8 cellular contexts compared by ENCODE assay signal in the genomic region with DNA sequence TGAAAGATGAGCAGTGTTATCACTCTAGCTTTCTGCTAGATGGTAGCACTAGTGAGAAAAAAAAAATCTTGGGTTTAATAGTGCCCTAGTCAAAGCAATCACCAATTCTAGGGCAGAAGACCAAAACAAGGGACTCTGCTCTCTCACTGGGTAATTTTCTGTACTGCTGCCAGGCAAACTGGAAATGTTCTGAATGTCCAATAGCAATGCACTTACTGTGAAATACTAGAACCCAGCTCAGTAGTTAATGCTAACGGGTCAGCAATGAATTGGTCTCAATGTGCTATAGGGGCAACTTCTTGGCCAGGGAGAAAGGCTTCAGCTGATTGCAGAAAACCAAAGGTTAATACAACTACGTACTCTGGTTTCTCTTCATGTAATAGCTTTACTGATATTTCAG. TPM values are rescaled to one million over a fixed set of nuclear protein-coding genes. Genes with fewer than 3 reads are reported as not detected.
A peak's percentile ranks its signal among the peaks of the same experiment; 100 is the strongest.
DNase-seq lines count a peak whose midpoint lies in the region; ATAC-seq and TF ChIP-seq lines count a peak whose summit lies in the region.

No MANE protein-coding gene starts in this region.

- peak overlapping the region; percentile 85 for H3K27ac Mint-ChIP-seq in CD8-positive, alpha-beta T cell

- DNase-seq in CD8-positive, alpha-beta T cell, result no peak
- DNase-seq in OCI-M1 (lab: John Stamatoyannopoulos, UW), result peak; percentile 59
- no peak for DNase-seq in GOT3 (lab: John Stamatoyannopoulos, UW)
- DNase-seq in NCI-H748 treated with DMSO at 0.1 percent for 48 hours (lab: John Stamatoyannopoulos, UW), result no peak
- no peak for DNase-seq in activated CD4-positive, alpha-beta T cell treated with anti-CD3 and anti-CD28 coated beads, Interleukin-2, amount 50 U/mL, for 4 hours

- peaks cover 26% of the 10 kb centered on the region for H3K79me2 ChIP-seq in parathyroid adenoma

- CTCF ChIA-PET in CD8-positive, alpha-beta T cell (lab: Charles Lee), result interaction anchor here (1.2 to 2.2 kb wide), 4 partner anchors 10 to 114 kb away, joined by 3 to 12 read pairs (median 4); a partner anchor contains a TSS

- POLR2A ChIA-PET in CD8-positive, alpha-beta T cell (lab: Charles Lee), result interaction anchor here (1.0 to 1.4 kb wide), 3 partner anchors 9 to 123 kb away, joined by 3 to 5 read pairs (median 4); a partner anchor contains a TSS

- H3K36me3 Mint-ChIP-seq in CD8-positive, alpha-beta T cell, result peaks cover 15% of the 10 kb centered on the region

- H3K4me2 ChIP-seq in parathyroid adenoma (ENCODE audit: low read length), result peak overlapping the region; percentile 93

- no peaks in the 10 kb centered on the region for H3K36me3 ChIP-seq in CD8-positive, alpha-beta T cell (ENCODE audit: insufficient read depth, low read length)
- H3K36me3 ChIP-seq in esophagus (ENCODE audit: control insufficient read depth in 2 of 2, insufficient read depth in 2 of 2, low read length in 1 of 2) (no peaks in the 10 kb centered on the region), parathyroid adenoma (ENCODE audit: control insufficient read depth, insufficient read depth, low read length) (no peaks in the 10 kb centered on the region)

- H3K27me3 Mint-ChIP-seq in CD8-positive, alpha-beta T cell (ENCODE audit: low read depth), result no peaks in the 10 kb centered on the region

- peaks cover 50% of the 10 kb centered on the region for H3K4me1 Mint-ChIP-seq in CD8-positive, alpha-beta T cell (ENCODE audit: low read depth)

- intact Hi-C loops in CD8-positive, alpha-beta T cell (cut with DNase I, micrococcal nuclease), result no loop called here

- 14 to 19% methylated on average over 2 of the region's 2 CpGs for WGBS in esophagus, 2 donors

- H3K27ac ChIP-seq in CD8-positive, alpha-beta T cell (ENCODE audit: low read depth, low read length), result no peak overlapping the region
- H3K27ac ChIP-seq in esophagus (ENCODE audit: low read depth in 2 of 2, low read length in 1 of 2) (peak overlapping the region; percentile 63 to 66), parathyroid adenoma (peak overlapping the region; percentile 27)

- H3K9me3 Mint-ChIP-seq in CD8-positive, alpha-beta T cell, result no peaks in the 10 kb centered on the region

- H3K9me3 ChIP-seq in CD8-positive, alpha-beta T cell (ENCODE audit: low read length), result no peaks in the 10 kb centered on the region
- H3K9me3 ChIP-seq in esophagus (ENCODE audit: control insufficient read depth in 2 of 2, insufficient read depth in 1 of 2, low read depth in 1 of 2, low read length in 1 of 2) (no peaks in the 10 kb centered on the region), parathyroid adenoma (ENCODE audit: control insufficient read depth, low read length) (no peaks in the 10 kb centered on the region)

- no peak for TF ChIP-seq CTCF in CD8-positive, alpha-beta T cell (IDR thresholded peaks at IDR 0.05)
- TF ChIP-seq CTCF in parathyroid adenoma (IDR thresholded peaks at IDR 0.05), result no peak

- peaks cover 31% of the 10 kb centered on the region for H3K4me1 ChIP-seq in CD8-positive, alpha-beta T cell (ENCODE audit: insufficient read depth, low read length)
- H3K4me1 ChIP-seq in esophagus (ENCODE audit: control insufficient read depth in 2 of 2, insufficient read depth in 2 of 2, low read length in 1 of 2) (no peaks in the 10 kb centered on the region), parathyroid adenoma (peaks cover 11% of the 10 kb centered on the region)

- ATAC-seq in CD8-positive, alpha-beta T cell, result no peak
- no peak for ATAC-seq in HG03354 (IDR thresholded peaks at IDR 0.05; ENCODE audit: poor library complexity, severe bottlenecking, unreplicated experiment)

- H3K4me3 ChIP-seq in CD8-positive, alpha-beta T cell (ENCODE audit: low read depth, low read length), result no peak overlapping the region
- peak overlapping the region in 1 of 2 donors; percentile 89 for H3K4me3 ChIP-seq in esophagus (ENCODE audit: low read depth in 1 of 2, low read length in 2 of 2)
- peak overlapping the region; percentile 26 for H3K4me3 ChIP-seq in parathyroid adenoma (ENCODE audit: low read depth, low read length)

- H3K4me3 Mint-ChIP-seq in CD8-positive, alpha-beta T cell, result peak overlapping the region; percentile 93

- H3K9ac ChIP-seq in parathyroid adenoma, result no peak overlapping the region

- H2AFZ ChIP-seq in parathyroid adenoma, result peak overlapping the region; percentile 9

- no peaks in the 10 kb centered on the region for H3K27me3 ChIP-seq in CD8-positive, alpha-beta T cell (ENCODE audit: insufficient read depth, low read length)
- H3K27me3 ChIP-seq in esophagus (ENCODE audit: control insufficient read depth in 1 of 2, insufficient read depth in 2 of 2, low read length in 2 of 2), result no peaks in the 10 kb centered on the region
- no peaks in the 10 kb centered on the region for H3K27me3 ChIP-seq in parathyroid adenoma (ENCODE audit: control insufficient read depth, insufficient read depth, low read length)

RNA-seq across cellular contexts. Expression of a gene that starts 2.2 kb away (rescaled TPM):
- total RNA-seq in CD8-positive, alpha-beta T cell, result 10 to 100 TPM in 1 of 2 experiments, 1 to 10 TPM in 1; 9.1 to 13.2 TPM
- 10 to 100 TPM; 15.9 to 23.5 TPM for polyA plus RNA-seq in esophagus

RNA-seq across cellular contexts. Expression of a gene that starts 51.9 kb away (rescaled TPM):
- 100 to 1,000 TPM; 220 to 229 TPM for total RNA-seq in CD8-positive, alpha-beta T cell
- 100 to 1,000 TPM; 334 to 466 TPM for polyA plus RNA-seq in esophagus
